ENCODE assay signal across 33 cellular contexts in genomic region chr4:44118971-44119680, GRCh38.
DNase-seq lines count a peak whose midpoint lies in the region; ATAC-seq, FAIRE-seq and TF ChIP-seq lines count a peak whose summit lies in the region.
"Had no signal": no experiment of that assay in that cellular context is flagged by ENCODE, and none has a peak within 500 bp of the region (broad histone marks: within the 10 kb centered on the region; RNA-seq: fewer than 3 reads in every experiment).

No MANE protein-coding gene starts in this region.

- H3K4ac ChIP-seq in H1 (replicated peaks; ENCODE audit: insufficient read length, low read depth, low read length) (no peak overlapping the region), mesendoderm (ENCODE audit: low read depth, low read length) (no peak overlapping the region)

- H4K5ac ChIP-seq in H1 (ENCODE audit: insufficient read length, low read depth, low read length) = no peak overlapping the region
- H4K5ac ChIP-seq in mesendoderm (ENCODE audit: low read length) = no peak overlapping the region

- TF ChIP-seq RAD21 in H1 (IDR thresholded peaks at IDR 0.05 in 1 of 2, conservative IDR thresholded peaks at IDR 0.05 in 1 of 2; ENCODE audit: low read depth in 2 of 2, low read length in 2 of 2) = no peak

- H3K79me2 ChIP-seq in H1 (ENCODE audit: control insufficient read depth in 1 of 2, insufficient read depth in 2 of 2, low read length in 2 of 2) (no peaks in the 10 kb centered on the region), mesendoderm (ENCODE audit: control insufficient read depth, insufficient read depth, low read length) (no peaks in the 10 kb centered on the region)

- H3K9me3 ChIP-seq in Caco-2 (no peaks in the 10 kb centered on the region), H1 (ENCODE audit: insufficient read depth in 2 of 2, low read depth in 1 of 2, low read length in 1 of 2) (no peaks in the 10 kb centered on the region)
- H3K9me3 ChIP-seq: A549, right lobe of liver, uterus had no signal

- H3K23ac ChIP-seq in H1 (ENCODE audit: insufficient read length) (no peak overlapping the region), mesendoderm (ENCODE audit: low read length) (no peak overlapping the region)

- peak overlapping the region; percentile 22 for H3K27ac Mint-ChIP-seq in Caco-2 (ENCODE audit: unreplicated experiment)
- no peak overlapping the region for H3K27ac Mint-ChIP-seq in activated T-cell treated with anti-CD3 and anti-CD28 coated beads, Interleukin-2, amount 50 U/mL, for 72 hours
- H3K27ac Mint-ChIP-seq: activated CD8-positive, alpha-beta T cell treated with anti-CD3 and anti-CD28 coated beads for 36 hours; activated naive CD8-positive, alpha-beta T cell; CD8-positive, alpha-beta T cell; memory B cell; neural progenitor cell; T-helper 17 cell had no signal

- H4K20me1 ChIP-seq in H1 (replicated peaks in 1 of 2; ENCODE audit: control insufficient read depth in 1 of 2, insufficient read depth in 2 of 2, low read length in 2 of 2) = no peaks in the 10 kb centered on the region

- no peaks in the 10 kb centered on the region for H3K79me1 ChIP-seq in H1 (ENCODE audit: low read depth, low read length)
- no peaks in the 10 kb centered on the region for H3K79me1 ChIP-seq in mesendoderm (ENCODE audit: low read length)

- TF ChIP-seq CTCF in Caco-2 (IDR thresholded peaks at IDR 0.05; ENCODE audit: insufficient read depth in 1 of 2, low read depth in 1 of 2, low read length in 1 of 2, severe bottlenecking in 1 of 2, unreplicated experiment in 1 of 2) = no peak
- no peak for TF ChIP-seq CTCF in H1 (IDR thresholded peaks at IDR 0.05; ENCODE audit: control extremely low read depth in 1 of 3, insufficient read depth in 1 of 3, low read depth in 1 of 3, low read length in 3 of 3)

- FAIRE-seq in H1 (lab: Jason Lieb, UNC) = no peak
- FAIRE-seq: A549, G401.6, H54 had no signal

- H3K4me1 Mint-ChIP-seq in Caco-2 (ENCODE audit: low read depth, unreplicated experiment) = peaks cover 11% of the 10 kb centered on the region
- H3K4me1 Mint-ChIP-seq in activated T-cell treated with anti-CD3 and anti-CD28 coated beads, Interleukin-2, amount 50 U/mL, for 72 hours (ENCODE audit: low read depth) = no peaks in the 10 kb centered on the region
- H3K4me1 Mint-ChIP-seq: memory B cell, T-helper 17 cell had no signal

- H3K23me2 ChIP-seq in H1 (ENCODE audit: low read depth, low read length) = no peaks in the 10 kb centered on the region

- H3K27me3 ChIP-seq in Caco-2 (replicated peaks; ENCODE audit: control insufficient read depth, insufficient read depth, low read length) (no peaks in the 10 kb centered on the region), H1 (replicated peaks in 1 of 4; ENCODE audit: control insufficient read depth in 3 of 4, extremely low read depth in 1 of 4, insufficient read depth in 3 of 4, low read length in 3 of 4) (no peaks in the 10 kb centered on the region), mesendoderm (ENCODE audit: insufficient read depth, low read length, poor library complexity) (no peaks in the 10 kb centered on the region)
- H3K27me3 ChIP-seq: heart right ventricle, neural progenitor cell, right lobe of liver, uterus had no signal

- CTCF ChIA-PET in Caco-2 (lab: Charles Lee) (no interaction called here), H1 (lab: Charles Lee; ENCODE audit: partially characterized antibody) (no interaction called here)

- no peak overlapping the region for H3K4me3 Mint-ChIP-seq in Caco-2 (ENCODE audit: unreplicated experiment)
- no peak overlapping the region for H3K4me3 Mint-ChIP-seq in activated T-cell treated with anti-CD3 and anti-CD28 coated beads, Interleukin-2, amount 50 U/mL, for 72 hours
- H3K4me3 Mint-ChIP-seq: activated CD8-positive, alpha-beta T cell treated with anti-CD3 and anti-CD28 coated beads for 36 hours; activated naive CD8-positive, alpha-beta T cell; CD8-positive, alpha-beta T cell; memory B cell; neural progenitor cell; T-helper 17 cell had no signal

- no peaks in the 10 kb centered on the region for H3K9me3 Mint-ChIP-seq in Caco-2 (ENCODE audit: unreplicated experiment)
- H3K9me3 Mint-ChIP-seq in activated T-cell treated with anti-CD3 and anti-CD28 coated beads, Interleukin-2, amount 50 U/mL, for 72 hours = peaks cover 2% of the 10 kb centered on the region in 2 donors
- H3K9me3 Mint-ChIP-seq: memory B cell, neural progenitor cell had no signal

- DNase-seq in Caco-2 (peak in 1 of 2 experiments; percentile 13), RKO (ENCODE audit: low spot score) (peak; percentile 13), H1 (ENCODE audit: low read depth in 1 of 2, low spot score in 2 of 2) (no peak), mesendoderm (peak; percentile 30), EL (no peak)
- no peak for DNase-seq in activated T-cell treated with anti-CD3 and anti-CD28 coated beads, Interleukin-2, amount 50 U/mL, for 72 hours
- DNase-seq: activated CD4-positive, alpha-beta T cell treated with anti-CD3 and anti-CD28 coated beads for 1 hour; activated CD8-positive, alpha-beta T cell treated with anti-CD3 and anti-CD28 coated beads for 36 hours; activated effector memory CD4-positive, alpha-beta T cell treated with Interleukin-2 at 50 U/mL for 16 hours; CD8-positive, alpha-beta T cell; cerebellar nuclear complex; DMS 273 treated with DMSO at 0.1 percent for 48 hours; foreskin fibroblast; heart right ventricle; KG1; NCI-H1417; NCI-H2081; NCI-H774; posterior cingulate gyrus; right lobe of liver; stimulated activated CD4-positive, alpha-beta T cell treated with anti-CD3 and anti-CD28 coated beads, Interleukin-15, amount 100 ng/mL, for 24 hours; stimulated activated naive CD4-positive, alpha-beta T cell; T-helper 17 cell; uterus had no signal

- H2BK12ac ChIP-seq in H1 (ENCODE audit: low read depth, low read length) = no peak overlapping the region

- H2BK5ac ChIP-seq in H1 (ENCODE audit: low read depth, low read length) = no peak overlapping the region
- no peak overlapping the region for H2BK5ac ChIP-seq in mesendoderm (ENCODE audit: low read length)

- H3K4me2 ChIP-seq in H1 (ENCODE audit: insufficient read depth in 1 of 2, low read depth in 2 of 2, low read length in 2 of 2) (no peak overlapping the region), mesendoderm (ENCODE audit: low read length) (no peak overlapping the region)
- H3K4me2 ChIP-seq: A549, neural progenitor cell had no signal

- POLR2A ChIA-PET in Caco-2 (lab: Charles Lee) (no interaction called here), H1 (lab: Charles Lee; ENCODE audit: partially characterized antibody) (no interaction called here)

- H4K8ac ChIP-seq in H1 (ENCODE audit: extremely low read depth, insufficient read depth, low read length) = no peak overlapping the region
- no peak overlapping the region for H4K8ac ChIP-seq in mesendoderm (ENCODE audit: low read depth, low read length)

- no peaks in the 10 kb centered on the region for H3K27me3 Mint-ChIP-seq in Caco-2 (ENCODE audit: insufficient read depth, unreplicated experiment)
- no peaks in the 10 kb centered on the region for H3K27me3 Mint-ChIP-seq in activated T-cell treated with anti-CD3 and anti-CD28 coated beads, Interleukin-2, amount 50 U/mL, for 72 hours (ENCODE audit: low read depth)
- H3K27me3 Mint-ChIP-seq: activated CD8-positive, alpha-beta T cell treated with anti-CD3 and anti-CD28 coated beads for 36 hours; activated naive CD8-positive, alpha-beta T cell; memory B cell; T-helper 17 cell had no signal

- no peak overlapping the region for H3K18ac ChIP-seq in H1 (ENCODE audit: extremely low read depth, low read length)
- H3K18ac ChIP-seq in mesendoderm (ENCODE audit: low read length) = no peak overlapping the region

- H2BK15ac ChIP-seq in H1 (ENCODE audit: low read length) (no peak overlapping the region), mesendoderm (replicated peaks; ENCODE audit: low read depth) (no peak overlapping the region)

- H3K4me3 ChIP-seq in Caco-2 (ENCODE audit: low read depth, low read length) = no peak overlapping the region
- no peak overlapping the region for H3K4me3 ChIP-seq in H1 (ENCODE audit: extremely low read depth in 1 of 4, insufficient read depth in 2 of 4, low read depth in 3 of 4, low read length in 4 of 4)
- no peak overlapping the region for H3K4me3 ChIP-seq in mesendoderm (ENCODE audit: low read length)
- H3K4me3 ChIP-seq: A549, heart right ventricle, neural progenitor cell, right lobe of liver, SK-N-MC, uterus had no signal

- no peak overlapping the region for H2BK120ac ChIP-seq in H1 (replicated peaks; ENCODE audit: low read depth, low read length)
- no peak overlapping the region for H2BK120ac ChIP-seq in mesendoderm (ENCODE audit: low read depth, low read length)

- H2AK5ac ChIP-seq in H1 (ENCODE audit: low read depth, low read length) = no peak overlapping the region
- H2AK5ac ChIP-seq in mesendoderm (ENCODE audit: low read length) = no peak overlapping the region

- TF ChIP-seq POLR2A in H1 (IDR thresholded peaks at IDR 0.05; ENCODE audit: control extremely low read depth in 1 of 2, low read depth in 2 of 2, low read length in 2 of 2) = no peak

- no peak overlapping the region for H3K56ac ChIP-seq in H1 (replicated peaks; ENCODE audit: insufficient read length, low read depth, low read length)
- no peak overlapping the region for H3K56ac ChIP-seq in mesendoderm (ENCODE audit: low read length)

- H4K91ac ChIP-seq in H1 (replicated peaks; ENCODE audit: insufficient read length, low read length) = no peak overlapping the region

- H3K36me3 Mint-ChIP-seq in Caco-2 (ENCODE audit: insufficient read depth, unreplicated experiment) = no peaks in the 10 kb centered on the region
- peaks cover 0 to 3% of the 10 kb centered on the region in 2 donors for H3K36me3 Mint-ChIP-seq in activated T-cell treated with anti-CD3 and anti-CD28 coated beads, Interleukin-2, amount 50 U/mL, for 72 hours (ENCODE audit: insufficient read depth in 2 of 2)
- H3K36me3 Mint-ChIP-seq: activated naive CD8-positive, alpha-beta T cell; CD8-positive, alpha-beta T cell; memory B cell; neural progenitor cell had no signal

- H3K36me3 ChIP-seq in Caco-2 (ENCODE audit: control insufficient read depth, insufficient read depth, low read length) (no peaks in the 10 kb centered on the region), H1 (ENCODE audit: control insufficient read depth in 2 of 4, insufficient read depth in 4 of 4, low read length in 3 of 4) (no peaks in the 10 kb centered on the region), mesendoderm (ENCODE audit: control insufficient read depth, insufficient read depth, low read length) (no peaks in the 10 kb centered on the region)
- H3K36me3 ChIP-seq: heart right ventricle, neural progenitor cell, right lobe of liver, uterus had no signal

- H3K4me1 ChIP-seq in Caco-2 (peaks cover 15% of the 10 kb centered on the region), H1 (replicated peaks in 1 of 4; ENCODE audit: control insufficient read depth in 3 of 4, insufficient read depth in 4 of 4, low read length in 3 of 4) (no peaks in the 10 kb centered on the region), mesendoderm (ENCODE audit: control insufficient read depth, low read depth, low read length) (no peaks in the 10 kb centered on the region)
- H3K4me1 ChIP-seq: A549, heart right ventricle, neural progenitor cell, right lobe of liver, uterus had no signal

- no peak overlapping the region for H2BK20ac ChIP-seq in H1 (ENCODE audit: low read length)

- WGBS in H1 (ENCODE audit: extremely low coverage in 1 of 2, insufficient coverage in 1 of 2, insufficient read length in 1 of 2, insufficient replicate concordance in 2 of 2, low coverage in 1 of 2, low lambda C conversion rate in 2 of 2, missing lambda C conversion rate in 1 of 2), 2 experiments = 95% methylated on average over 3 of the region's 3 CpGs; no CpG with 5 or more reads in 1 of the 2 experiments
- WGBS in mesendoderm (ENCODE audit: extremely low coverage, insufficient coverage, low lambda C conversion rate) = no CpG with 5 or more reads among the region's 3 CpGs

- H3K27ac ChIP-seq in H1 (ENCODE audit: low read depth, low read length) = no peak overlapping the region
- H3K27ac ChIP-seq in mesendoderm (ENCODE audit: low read depth, low read length) = no peak overlapping the region
- H3K27ac ChIP-seq: A549, heart right ventricle, neural progenitor cell, right lobe of liver, SK-N-MC, uterus had no signal

- no peak for ATAC-seq in GM18520 (IDR thresholded peaks at IDR 0.05; ENCODE audit: unreplicated experiment)
- ATAC-seq in activated T-cell treated with anti-CD3 and anti-CD28 coated beads, Interleukin-2, amount 50 U/mL, for 72 hours (replicated peaks in 1 of 2) = no peak
- ATAC-seq in HG02840 (IDR thresholded peaks at IDR 0.05; ENCODE audit: low FRiP score, unreplicated experiment) = no peak
- ATAC-seq: A549; activated CD8-positive, alpha-beta T cell treated with anti-CD3 and anti-CD28 coated beads for 36 hours; CD8-positive, alpha-beta T cell; heart right ventricle; right lobe of liver; T-helper 17 cell had no signal

- no peak for TF ChIP-seq EP300 in H1 (IDR thresholded peaks at IDR 0.05; ENCODE audit: borderline replicate concordance in 1 of 2, low read depth in 2 of 2, low read length in 2 of 2)

- intact Hi-C loops in Caco-2 (cut with micrococcal nuclease; ENCODE audit: unreplicated experiment) = loop anchor here (2.0 kb wide), 1 partner anchor 38 kb away; no protein-coding TSS in a partner anchor

- no peak overlapping the region for H3K14ac ChIP-seq in H1 (ENCODE audit: insufficient read length)

- BruUV-seq in Caco-2 (replicated peaks; lab: Mats Ljungman, UMichigan) = no TSS peak

- H3K9ac ChIP-seq in H1 (replicated peaks in 1 of 4; ENCODE audit: extremely low read depth in 1 of 4, low read depth in 3 of 4, low read length in 3 of 4) (no peak overlapping the region), mesendoderm (ENCODE audit: low read length) (no peak overlapping the region)
- H3K9ac ChIP-seq: neural progenitor cell had no signal

- H2AFZ ChIP-seq in H1 (ENCODE audit: low read length) = peak overlapping the region; percentile 82; the same call in 1 of the 2 replicates
- H2AFZ ChIP-seq: neural progenitor cell had no signal

Comparison
In these comparisons a context has a peak if more than half of its experiments do, and no peak if none do; other contexts are left out.
1. DNase-seq: peak in RKO (single experiment) and mesendoderm (single experiment); none in H1 (0 of 2), EL (single experiment) and activated T-cell treated with anti-CD3 and anti-CD28 coated beads, Interleukin-2, amount 50 U/mL, for 72 hours (0 of 2).